7 cellular contexts compared by ENCODE assay signal in the genomic region with DNA sequence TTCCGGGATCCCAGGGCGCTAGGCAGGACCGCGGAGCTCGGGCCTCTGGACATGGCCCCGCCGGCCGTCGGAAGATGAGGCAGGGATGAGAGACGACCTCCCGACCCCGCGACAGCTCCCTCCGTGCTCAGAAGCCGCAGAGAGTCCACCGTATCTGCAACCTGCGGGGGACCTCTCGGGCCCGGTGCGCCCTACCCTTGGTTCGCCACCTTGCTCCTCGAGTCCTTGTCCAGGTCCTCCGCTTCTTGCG. TPM values are rescaled to one million over a fixed set of nuclear protein-coding genes. Genes with fewer than 3 reads are reported as not detected.
DNase-seq lines count a peak whose midpoint lies in the region; ATAC-seq, FAIRE-seq and TF ChIP-seq lines count a peak whose summit lies in the region.

No MANE protein-coding gene starts in this region.

- no peak for DNase-seq in RWPE2 (ENCODE audit: low spot score)
- DNase-seq in fibroblast of lung (ENCODE audit: low read depth in 2 of 2) = no peak
- DNase-seq in pancreas = peak in 4 of 6 donors; percentile 29 to 86 (median 57)
- DNase-seq in GM10266 (ENCODE audit: extremely low spot score) = no peak
- DNase-seq in stimulated activated CD4-positive, alpha-beta T cell treated with anti-CD3 and anti-CD28 coated beads, Interleukin-12 subunit alpha, Interleukin-12 subunit beta, amount 100 ng/mL, for 4 hours = no peak

- 0% methylated on average over 24 of the region's 24 CpGs for WGBS in pancreas, 2 donors

- TF ChIP-seq CTCF in RWPE2 (IDR thresholded peaks at IDR 0.05; ENCODE audit: poor library complexity, severe bottlenecking) (no peak), fibroblast of lung (conservative IDR thresholded peaks at IDR 0.05 in 1 of 2, IDR thresholded peaks at IDR 0.05 in 1 of 2; ENCODE audit: low read depth in 1 of 2, low read length in 2 of 2) (no peak), pancreas (IDR thresholded peaks at IDR 0.05) (no peak), GM10266 (IDR thresholded peaks at IDR 0.05; ENCODE audit: control insufficient read depth, insufficient read depth, low read depth, missing control alignments) (no peak)

- no peak for FAIRE-seq in pancreas (lab: Jason Lieb, UNC)

- H2AFZ ChIP-seq in fibroblast of lung (ENCODE audit: low read length) = peak overlapping the region; percentile 67

- H3K4me3 ChIP-seq in RWPE2 (ENCODE audit: severe bottlenecking) = peak overlapping the region; percentile 48
- peak overlapping the region; percentile 56 to 67 (median 62) for H3K4me3 ChIP-seq in fibroblast of lung (replicated peaks in 1 of 4; ENCODE audit: control extremely low read depth in 1 of 4, insufficient read depth in 1 of 4, low read depth in 3 of 4, low read length in 4 of 4)
- peak overlapping the region; percentile 60 to 78 (median 72) for H3K4me3 ChIP-seq in pancreas

- H3K36me3 ChIP-seq in RWPE2 (ENCODE audit: low read depth) (peaks cover 32% of the 10 kb centered on the region), fibroblast of lung (ENCODE audit: control insufficient read depth, insufficient read depth, low read length) (peaks cover 2% of the 10 kb centered on the region), pancreas (peaks cover 0 to 26% (median 0%) of the 10 kb centered on the region in 3 donors)

- peak; percentile 32 for ATAC-seq in GM18870 (IDR thresholded peaks at IDR 0.05; ENCODE audit: unreplicated experiment)
- peak; percentile 27 for ATAC-seq in HG02763 (IDR thresholded peaks at IDR 0.05; ENCODE audit: unreplicated experiment)
- ATAC-seq in RWPE2 (ENCODE audit: low read depth) = peak; percentile 7
- ATAC-seq in pancreas = peak; percentile 16 to 46 (median 26)

- no peaks in the 10 kb centered on the region for H3K27me3 ChIP-seq in RWPE2 (ENCODE audit: insufficient read depth, poor library complexity, severe bottlenecking)
- no peaks in the 10 kb centered on the region for H3K27me3 ChIP-seq in fibroblast of lung (ENCODE audit: control insufficient read depth, insufficient read depth, low read length)
- H3K27me3 ChIP-seq in pancreas = no peaks in the 10 kb centered on the region

- peaks cover 5% of the 10 kb centered on the region for H3K79me2 ChIP-seq in fibroblast of lung (ENCODE audit: control insufficient read depth, insufficient read depth, low read length)

- intact Hi-C loops in pancreas (cut with DNase I) = no loop called here

- no peaks in the 10 kb centered on the region for H3K9me3 ChIP-seq in RWPE2 (ENCODE audit: severe bottlenecking)
- H3K9me3 ChIP-seq in fibroblast of lung (ENCODE audit: control insufficient read depth, insufficient read depth, low read depth, low read length) = no peaks in the 10 kb centered on the region
- no peaks in the 10 kb centered on the region for H3K9me3 ChIP-seq in pancreas

- H4K20me1 ChIP-seq in fibroblast of lung (ENCODE audit: control insufficient read depth, extremely low read depth, insufficient read depth, low read length) = no peaks in the 10 kb centered on the region

- H3K4me1 ChIP-seq in RWPE2 (ENCODE audit: insufficient read depth, poor library complexity, severe bottlenecking) (peaks cover 37% of the 10 kb centered on the region), fibroblast of lung (ENCODE audit: control insufficient read depth, extremely low read depth, insufficient read depth, low read length) (peaks cover 7% of the 10 kb centered on the region), pancreas (peaks cover 15 to 40% (median 21%) of the 10 kb centered on the region in 3 donors)

- peak overlapping the region; percentile 57 for H3K9ac ChIP-seq in fibroblast of lung (ENCODE audit: insufficient read depth, low read length)

- H3K4me2 ChIP-seq in fibroblast of lung (ENCODE audit: extremely low read depth, insufficient read depth, low read length) = peak overlapping the region; percentile 64

- H3K27ac ChIP-seq in RWPE2 (ENCODE audit: poor library complexity, severe bottlenecking) = peak overlapping the region; percentile 80
- peak overlapping the region; percentile 79 for H3K27ac ChIP-seq in fibroblast of lung (ENCODE audit: insufficient read depth, low read length)
- peak overlapping the region; percentile 84 to 94 (median 92) for H3K27ac ChIP-seq in pancreas

RNA-seq across cellular contexts. Expression of a gene that starts 0.3 kb away (rescaled TPM):
- total RNA-seq in fibroblast of lung (5.6 and 7.4 TPM in 2 replicates), pancreas (1 to 10 TPM; 3.0 to 6.3 (median 4.0) TPM)
- polyA plus RNA-seq in fibroblast of lung (2.4 and 2.6 TPM in 2 replicates), pancreas (1 to 10 TPM; 1.4 to 2.6 TPM)
- 2.8 and 3.2 TPM in 2 replicates for polyA plus RNA-seq in fibroblast of lung (2012)
- polyA minus RNA-seq in fibroblast of lung (ENCODE audit: low replicate concordance) = 0.74 and 1.1 TPM in 2 replicates

RNA-seq across cellular contexts. Expression of a gene that starts 0.4 kb away (rescaled TPM):
- total RNA-seq in fibroblast of lung (2.8 and 3.5 TPM in 2 replicates), pancreas (1 to 10 TPM; 2.5 to 6.6 (median 3.9) TPM)
- polyA plus RNA-seq in fibroblast of lung (6.3 and 8.1 TPM in 2 replicates), pancreas (1 to 10 TPM; 1.4 to 2.3 TPM)
- polyA plus RNA-seq in fibroblast of lung (2012) = 4.1 and 4.3 TPM in 2 replicates
- 1.3 and 1.6 TPM in 2 replicates for polyA minus RNA-seq in fibroblast of lung (ENCODE audit: low replicate concordance)

RNA-seq across cellular contexts. Expression of a gene that starts 6.4 kb away (rescaled TPM):
- 0.51 and 1.2 TPM in 2 replicates for total RNA-seq in fibroblast of lung
- polyA plus RNA-seq in fibroblast of lung = 0.24 and 0.77 TPM in 2 replicates
- 0.38 and 0.42 TPM in 2 replicates for polyA plus RNA-seq in fibroblast of lung (2012)
- polyA minus RNA-seq in fibroblast of lung (ENCODE audit: low replicate concordance) = not detected in 2 replicates
- total RNA-seq in pancreas = 1 to 10 TPM; 1.3 to 4.7 (median 2.5) TPM
- polyA plus RNA-seq in pancreas = 1 to 10 TPM; 4.0 to 4.4 TPM

RNA-seq across cellular contexts. Expression of a gene that starts 18.4 kb away (rescaled TPM):
- total RNA-seq in fibroblast of lung = 0.26 and 0.50 TPM in 2 replicates
- 0.05 and 0.12 TPM in 2 replicates for polyA plus RNA-seq in fibroblast of lung
- not detected in 2 replicates for polyA plus RNA-seq in fibroblast of lung (2012)
- 2.9 TPM in 1 of 2 replicates, not detected in the other for polyA minus RNA-seq in fibroblast of lung (ENCODE audit: low replicate concordance)
- under 1 TPM; 0.13 to 0.97 (median 0.42) TPM for total RNA-seq in pancreas
- 1 to 10 TPM in 1 of 2 donors, under 1 TPM in 1; 0.89 to 1.1 TPM for polyA plus RNA-seq in pancreas

Comparison
In these comparisons a context has a peak if more than half of its experiments do, and no peak if none do; other contexts are left out.
1. DNase-seq: peak in pancreas (4 of 6); none in RWPE2 (single experiment), fibroblast of lung (0 of 2), GM10266 (single experiment) and stimulated activated CD4-positive, alpha-beta T cell treated with anti-CD3 and anti-CD28 coated beads, Interleukin-12 subunit alpha, Interleukin-12 subunit beta, amount 100 ng/mL, for 4 hours (single experiment).
2. Peak in every context shown above with its lines, with median percentiles within 50 percentile points of each other: ATAC-seq, H3K27ac ChIP-seq and H3K4me3 ChIP-seq.